ENCODE assay signal across 25 cellular contexts in the genomic region with DNA sequence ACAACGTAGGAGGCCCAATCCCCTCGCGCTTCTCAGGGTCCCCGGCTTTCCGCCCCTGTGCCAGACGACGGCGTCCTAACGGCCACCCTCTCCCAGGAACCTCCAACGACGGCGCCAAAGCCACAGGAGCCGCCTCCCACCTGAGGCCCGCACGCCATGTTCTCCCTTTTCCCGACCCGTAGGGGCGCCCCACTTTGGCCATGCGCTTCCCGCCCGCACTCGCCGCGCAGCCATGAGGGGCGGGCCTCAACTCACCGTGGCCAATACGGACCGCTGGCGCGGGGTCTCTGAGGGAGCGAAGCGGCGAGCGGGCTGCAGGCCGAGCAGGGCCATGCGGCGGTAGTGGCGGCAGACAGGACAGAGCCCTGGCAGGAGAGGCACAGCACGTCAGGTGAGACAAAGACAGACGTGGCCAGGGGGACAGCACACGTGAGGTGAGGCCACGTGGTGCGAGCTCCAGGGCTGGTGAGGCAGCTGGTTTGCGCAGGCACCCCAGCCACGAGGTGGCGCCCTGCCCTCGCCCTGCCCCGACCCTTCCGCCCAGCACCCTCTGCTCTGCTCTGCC.
DNase-seq lines count a peak whose midpoint lies in the region; ATAC-seq and TF ChIP-seq lines count a peak whose summit lies in the region.
"Had no signal": no experiment of that assay in that cellular context is flagged by ENCODE, and none has a peak within 500 bp of the region (broad histone marks: within the 10 kb centered on the region; RNA-seq: fewer than 3 reads in every experiment).

No MANE protein-coding gene starts in this region.

- no peaks in the 10 kb centered on the region for H3K4me1 Mint-ChIP-seq in activated CD4-positive, alpha-beta T cell treated with anti-CD3 and anti-CD28 coated beads for 36 hours
- H3K4me1 Mint-ChIP-seq in activated CD4-positive, alpha-beta T cell treated with anti-CD3 and anti-CD28 coated beads, Interleukin-2, amount 10 ng/mL, durations not matched to agents 7 days and 5 days = no peaks in the 10 kb centered on the region
- H3K4me1 Mint-ChIP-seq: activated B cell treated with CpG ODN at 0.5 μM for 24 hours; activated naive CD8-positive, alpha-beta T cell treated with anti-CD3 and anti-CD28 coated beads, Interleukin-2, amount 10 ng/mL, durations not matched to agents 7 days and 5 days; brain; nephron progenitor cell had no signal

- TF ChIP-seq EP300 in gastroesophageal sphincter (IDR thresholded peaks at IDR 0.05) = no peak

- no peaks in the 10 kb centered on the region for H3K27me3 Mint-ChIP-seq in activated CD4-positive, alpha-beta T cell treated with anti-CD3 and anti-CD28 coated beads for 36 hours
- H3K27me3 Mint-ChIP-seq in activated CD4-positive, alpha-beta T cell treated with anti-CD3 and anti-CD28 coated beads, Interleukin-2, amount 10 ng/mL, durations not matched to agents 7 days and 5 days = no peaks in the 10 kb centered on the region
- H3K27me3 Mint-ChIP-seq: activated B cell treated with CpG ODN at 0.5 μM for 24 hours; activated naive CD8-positive, alpha-beta T cell treated with anti-CD3 and anti-CD28 coated beads, Interleukin-2, amount 10 ng/mL, durations not matched to agents 7 days and 5 days had no signal

- intact Hi-C loops in activated CD4-positive, alpha-beta T cell treated with anti-CD3 and anti-CD28 coated beads for 36 hours (cut with DNase I, micrococcal nuclease) = no loop called here
- intact Hi-C loops in testis (cut with DNase I; ENCODE audit: low total_unique reads) = no loop called here

- 92 to 93% methylated on average over 6 to 14 of the region's 49 CpGs for WGBS in gastroesophageal sphincter (ENCODE audit: low coverage in 1 of 2), 2 donors
- WGBS in testis, 2 donors = 76 to 85% methylated on average over 46 to 49 of the region's 49 CpGs

- TF ChIP-seq CTCF in LNCAP (IDR thresholded peaks at IDR 0.05) (peak; percentile 46), gastroesophageal sphincter (IDR thresholded peaks at IDR 0.05) (no peak), testis (IDR thresholded peaks at IDR 0.05) (peak in 1 of 3 experiments; percentile 22)

- peaks cover 22% of the 10 kb centered on the region for H3K9me3 Mint-ChIP-seq in activated CD4-positive, alpha-beta T cell treated with anti-CD3 and anti-CD28 coated beads for 36 hours (ENCODE audit: low read depth)
- peaks cover 17% of the 10 kb centered on the region for H3K9me3 Mint-ChIP-seq in activated CD4-positive, alpha-beta T cell treated with anti-CD3 and anti-CD28 coated beads, Interleukin-2, amount 10 ng/mL, durations not matched to agents 7 days and 5 days
- H3K9me3 Mint-ChIP-seq: nephron progenitor cell had no signal

- TF ChIP-seq POLR2A in gastroesophageal sphincter (IDR thresholded peaks at IDR 0.05) = no peak
- TF ChIP-seq POLR2A in testis (IDR thresholded peaks at IDR 0.05) = no peak

- H3K4me3 ChIP-seq in gastroesophageal sphincter (no peak overlapping the region), testis (peak overlapping the region; percentile 35 to 58)
- H3K4me3 ChIP-seq: BLaER1 treated with 17β-estradiol and CSF1 and Interleukin-3, amounts not matched to agents 10 nM and 100 nM had no signal

- H3K27me3 ChIP-seq in gastroesophageal sphincter (no peaks in the 10 kb centered on the region), testis (no peaks in the 10 kb centered on the region)
- H3K27me3 ChIP-seq: BLaER1 treated with 17β-estradiol and CSF1 and Interleukin-3, amounts not matched to agents 10 nM and 100 nM; foreskin keratinocyte had no signal

- ATAC-seq in activated CD4-positive, alpha-beta T cell treated with anti-CD3 and anti-CD28 coated beads for 36 hours = no peak
- ATAC-seq in gastroesophageal sphincter = peak; percentile 5
- ATAC-seq in GM21576 (IDR thresholded peaks at IDR 0.05; ENCODE audit: unreplicated experiment) = no peak
- ATAC-seq: foreskin keratinocyte had no signal

- no peak overlapping the region for H3K27ac ChIP-seq in gastroesophageal sphincter
- no peak overlapping the region for H3K27ac ChIP-seq in testis
- H3K27ac ChIP-seq: BLaER1 treated with 17β-estradiol and CSF1 and Interleukin-3, amounts not matched to agents 10 nM and 100 nM; foreskin keratinocyte had no signal

- no peaks in the 10 kb centered on the region for H3K9me3 ChIP-seq in gastroesophageal sphincter
- H3K9me3 ChIP-seq in testis = no peaks in the 10 kb centered on the region

- CTCF ChIA-PET in activated CD4-positive, alpha-beta T cell treated with anti-CD3 and anti-CD28 coated beads for 36 hours (lab: Charles Lee) = interaction anchor here (0.6 kb wide), 1 partner anchor 53 kb away, joined by 3 read pairs; no protein-coding TSS in a partner anchor
- CTCF ChIA-PET in activated CD4-positive, alpha-beta T cell treated with anti-CD3 and anti-CD28 coated beads, Interleukin-2, amount 10 ng/mL, durations not matched to agents 7 days and 5 days (lab: Charles Lee) = no interaction called here

- no peak overlapping the region for H3K27ac Mint-ChIP-seq in activated CD4-positive, alpha-beta T cell treated with anti-CD3 and anti-CD28 coated beads for 36 hours
- H3K27ac Mint-ChIP-seq in activated CD4-positive, alpha-beta T cell treated with anti-CD3 and anti-CD28 coated beads, Interleukin-2, amount 10 ng/mL, durations not matched to agents 7 days and 5 days = no peak overlapping the region
- H3K27ac Mint-ChIP-seq: activated B cell treated with CpG ODN at 0.5 μM for 24 hours; activated naive CD8-positive, alpha-beta T cell treated with anti-CD3 and anti-CD28 coated beads, Interleukin-2, amount 10 ng/mL, durations not matched to agents 7 days and 5 days; brain; nephron progenitor cell; T-helper 1 cell treated with Interleukin-12 subunit alpha and Interleukin-12 subunit beta and Interleukin-4 antibody, amounts not matched to agents 30 μg/mL and 1 μg/mL, for 36 hours had no signal

- no peaks in the 10 kb centered on the region for H3K4me1 ChIP-seq in gastroesophageal sphincter
- no peaks in the 10 kb centered on the region for H3K4me1 ChIP-seq in testis
- H3K4me1 ChIP-seq: foreskin keratinocyte had no signal

- no peak overlapping the region for H3K4me3 Mint-ChIP-seq in activated CD4-positive, alpha-beta T cell treated with anti-CD3 and anti-CD28 coated beads for 36 hours
- H3K4me3 Mint-ChIP-seq in activated CD4-positive, alpha-beta T cell treated with anti-CD3 and anti-CD28 coated beads, Interleukin-2, amount 10 ng/mL, durations not matched to agents 7 days and 5 days = no peak overlapping the region
- H3K4me3 Mint-ChIP-seq: activated B cell treated with CpG ODN at 0.5 μM for 24 hours; activated naive CD8-positive, alpha-beta T cell treated with anti-CD3 and anti-CD28 coated beads, Interleukin-2, amount 10 ng/mL, durations not matched to agents 7 days and 5 days; brain; nephron progenitor cell; T-helper 1 cell treated with Interleukin-12 subunit alpha and Interleukin-12 subunit beta and Interleukin-4 antibody, amounts not matched to agents 30 μg/mL and 1 μg/mL, for 36 hours had no signal

- POLR2A ChIA-PET in activated CD4-positive, alpha-beta T cell treated with anti-CD3 and anti-CD28 coated beads for 36 hours (lab: Charles Lee) = no interaction called here
- POLR2A ChIA-PET in activated CD4-positive, alpha-beta T cell treated with anti-CD3 and anti-CD28 coated beads, Interleukin-2, amount 10 ng/mL, durations not matched to agents 7 days and 5 days (lab: Charles Lee) = no interaction called here

- no peaks in the 10 kb centered on the region for H3K36me3 Mint-ChIP-seq in activated CD4-positive, alpha-beta T cell treated with anti-CD3 and anti-CD28 coated beads for 36 hours (ENCODE audit: low read depth)
- no peaks in the 10 kb centered on the region for H3K36me3 Mint-ChIP-seq in activated CD4-positive, alpha-beta T cell treated with anti-CD3 and anti-CD28 coated beads, Interleukin-2, amount 10 ng/mL, durations not matched to agents 7 days and 5 days (ENCODE audit: low read depth)
- H3K36me3 Mint-ChIP-seq: activated naive CD8-positive, alpha-beta T cell treated with anti-CD3 and anti-CD28 coated beads, Interleukin-2, amount 10 ng/mL, durations not matched to agents 7 days and 5 days; brain had no signal

- H3K36me3 ChIP-seq in gastroesophageal sphincter (no peaks in the 10 kb centered on the region), testis (ENCODE audit: low read depth, missing control alignments) (no peaks in the 10 kb centered on the region)
- H3K36me3 ChIP-seq: BLaER1 treated with 17β-estradiol and CSF1 and Interleukin-3, amounts not matched to agents 10 nM and 100 nM had no signal

- DNase-seq in activated CD4-positive, alpha-beta T cell treated with anti-CD3 and anti-CD28 coated beads for 36 hours = peak; percentile 4
- no peak for DNase-seq in activated CD4-positive, alpha-beta T cell treated with anti-CD3 and anti-CD28 coated beads, Interleukin-2, amount 10 ng/mL, durations not matched to agents 7 days and 5 days
- peak; percentile 59 for DNase-seq in testis
- DNase-seq in T-helper 1 cell = no peak
- no peak for DNase-seq in ureter (ENCODE audit: low spot score)
- DNase-seq: activated B cell treated with CpG ODN at 0.5 μM for 24 hours; activated naive CD8-positive, alpha-beta T cell treated with anti-CD3 and anti-CD28 coated beads, Interleukin-2, amount 10 ng/mL, durations not matched to agents 7 days and 5 days; activated T-cell treated with anti-CD3 and anti-CD28 coated beads, Interleukin-2, amount 50 U/mL, for 48 hours; foreskin keratinocyte; GDM1; Kasumi-1; left cardiac atrium; midbrain; NCI-H1436 treated with DMSO at 0.1 percent for 48 hours; NCI-H2171 treated with DMSO at 0.1 percent for 48 hours; NCI-H69; nephron progenitor cell; Right ventricle myocardium superior; stimulated activated CD4-positive, alpha-beta T cell treated with anti-CD3 and anti-CD28 coated beads, Interleukin-4, amount 100 ng/mL, for 4 hours had no signal

Comparison
In these comparisons a context has a peak if more than half of its experiments do, and no peak if none do; other contexts are left out.
1. DNase-seq: peak in activated CD4-positive, alpha-beta T cell treated with anti-CD3 and anti-CD28 coated beads for 36 hours (single experiment) and testis (single experiment); none in activated CD4-positive, alpha-beta T cell treated with anti-CD3 and anti-CD28 coated beads, Interleukin-2, amount 10 ng/mL, durations not matched to agents 7 days and 5 days (single experiment), T-helper 1 cell (0 of 5) and ureter (single experiment).
2. H3K4me3 ChIP-seq: peak in testis (2 of 2); none in gastroesophageal sphincter (0 of 2).